In the genomic region with DNA sequence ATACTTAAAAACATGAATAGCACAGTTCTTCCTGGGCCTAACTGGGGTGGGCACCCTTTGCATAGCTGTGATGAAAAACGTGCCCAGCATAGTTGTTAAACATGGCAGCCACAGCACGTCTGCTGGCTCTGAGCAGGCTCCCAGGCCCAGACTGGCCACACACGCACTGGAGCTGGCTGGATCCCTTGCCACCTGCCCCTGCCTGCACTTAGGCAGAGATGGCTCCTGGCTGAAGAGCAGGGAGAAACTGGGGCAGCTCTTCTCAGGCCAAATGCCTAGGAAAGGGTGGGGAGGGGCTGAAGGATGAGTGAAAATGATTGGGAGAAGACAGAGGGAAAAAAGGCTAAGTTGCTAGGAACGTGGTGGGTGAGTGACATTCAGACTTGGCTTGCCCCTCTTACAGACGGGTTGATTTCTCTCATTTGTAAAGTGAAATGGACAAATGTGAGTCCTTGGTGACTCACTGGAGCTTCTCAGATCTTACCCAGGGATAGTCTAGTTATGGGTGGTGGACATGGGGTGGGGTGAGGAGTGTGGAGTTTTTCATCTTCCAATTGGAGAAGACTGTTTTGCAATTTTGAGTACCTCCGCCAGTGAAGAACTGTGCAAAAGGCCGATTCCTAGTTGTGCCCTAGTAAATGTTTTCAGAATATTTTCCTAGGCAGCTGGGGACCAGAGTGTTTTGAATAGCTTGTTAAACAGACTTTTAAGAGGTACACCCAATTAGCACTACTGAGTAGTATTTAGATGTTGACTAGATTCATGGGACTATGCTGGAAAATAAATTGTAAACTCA, we compare ENCODE assay signal across 8 cellular contexts.
DNase-seq lines count a peak whose midpoint lies in the region; ATAC-seq and TF ChIP-seq lines count a peak whose summit lies in the region.

No MANE protein-coding gene starts in this region.

- no peak overlapping the region for H3K9ac ChIP-seq in BLaER1

- H3K4me3 Mint-ChIP-seq in nephron progenitor cell = peak overlapping the region; percentile 29

- peaks cover 100% of the 10 kb centered on the region for H4K20me1 ChIP-seq in BLaER1

- no peak for TF ChIP-seq CTCF in nephron progenitor cell (IDR thresholded peaks at IDR 0.05)

- peaks cover 80% of the 10 kb centered on the region for H3K4me1 Mint-ChIP-seq in nephron progenitor cell

- H3K36me3 ChIP-seq in BLaER1 = no peaks in the 10 kb centered on the region

- no peak for ATAC-seq in HG03571 (IDR thresholded peaks at IDR 0.05; ENCODE audit: unreplicated experiment)

- no peaks in the 10 kb centered on the region for H3K9me3 Mint-ChIP-seq in nephron progenitor cell

- no peak overlapping the region for H3K27ac ChIP-seq in BLaER1
- H3K27ac ChIP-seq in epithelial cell of prostate = peak overlapping the region; percentile 93

- H3K36me3 Mint-ChIP-seq in nephron progenitor cell (ENCODE audit: low read depth) = no peaks in the 10 kb centered on the region

- H3K4me2 ChIP-seq in BLaER1 = peak overlapping the region; percentile 39; the same call in 1 of the 2 replicates

- DNase-seq in NCI-H526 (lab: John Stamatoyannopoulos, UW) (peak; percentile 33 to 66), epithelial cell of prostate (ENCODE audit: low read depth, low spot score) (no peak), nephron progenitor cell (no peak), NCI-H1694 treated with DMSO at 0.1 percent for 48 hours (lab: John Stamatoyannopoulos, UW) (no peak), inferior parietal cortex (ENCODE audit: extremely low spot score) (no peak)
- no peak for DNase-seq in NK-92 treated with Interleukin-12 subunit alpha and Interleukin-12 subunit beta, amount 100 ng/mL, for 24 hours (lab: John Stamatoyannopoulos, UW)

- H3K27me3 Mint-ChIP-seq in nephron progenitor cell (ENCODE audit: low read depth, poor library complexity) = no peaks in the 10 kb centered on the region

- H3K4me1 ChIP-seq in BLaER1 = peaks cover 52% of the 10 kb centered on the region

- H3K27ac Mint-ChIP-seq in nephron progenitor cell = peak overlapping the region; percentile 71

- no peak overlapping the region for H3K4me3 ChIP-seq in BLaER1

- no peaks in the 10 kb centered on the region for H3K27me3 ChIP-seq in BLaER1

- no peaks in the 10 kb centered on the region for H3K9me3 ChIP-seq in BLaER1

Comparison
In these comparisons a context has a peak if more than half of its experiments do, and no peak if none do; other contexts are left out.
1. DNase-seq: peak in NCI-H526 (2 of 2); none in epithelial cell of prostate (single experiment), nephron progenitor cell (single experiment), NCI-H1694 treated with DMSO at 0.1 percent for 48 hours (single experiment), NK-92 treated with Interleukin-12 subunit alpha and Interleukin-12 subunit beta, amount 100 ng/mL, for 24 hours (single experiment) and inferior parietal cortex (single experiment).